8 cellular contexts compared by ENCODE assay signal in the genomic region with DNA sequence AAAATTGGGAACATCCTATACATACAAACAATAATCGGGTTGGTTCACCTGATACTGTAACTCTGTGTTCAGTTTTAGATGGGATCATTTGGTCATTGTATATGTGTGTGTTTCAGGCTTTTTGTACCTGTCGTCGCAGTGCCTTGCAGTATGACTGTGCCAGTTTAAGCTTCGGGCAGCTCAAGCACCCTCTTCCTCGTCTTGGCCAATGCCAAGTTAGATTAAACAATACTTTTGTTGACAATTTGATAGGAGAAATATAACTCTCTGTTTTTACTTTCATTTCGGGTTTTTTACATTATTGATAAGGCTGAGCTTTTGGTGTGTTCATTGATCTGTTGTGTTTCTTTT. TPM values are rescaled to one million over a fixed set of nuclear protein-coding genes. Genes with fewer than 3 reads are reported as not detected.
DNase-seq lines count a peak whose midpoint lies in the region; ATAC-seq and TF ChIP-seq lines count a peak whose summit lies in the region.
"Had no signal": no experiment of that assay in that cellular context is flagged by ENCODE, and none has a peak within 500 bp of the region (broad histone marks: within the 10 kb centered on the region; RNA-seq: fewer than 3 reads in every experiment).

No MANE protein-coding gene starts in this region.

- H3K36me3 ChIP-seq in Karpas-422 (ENCODE audit: insufficient read depth, low read length) (no peaks in the 10 kb centered on the region), right atrium auricular region (no peaks in the 10 kb centered on the region), ovary (no peaks in the 10 kb centered on the region)

- H3K4me1 ChIP-seq in Karpas-422 (ENCODE audit: low read length): peaks cover 43% of the 10 kb centered on the region
- peaks cover 0 to 43% of the 10 kb centered on the region in 2 donors for H3K4me1 ChIP-seq in right atrium auricular region
- H3K4me1 ChIP-seq in ovary (ENCODE audit: insufficient read depth): peaks cover 3% of the 10 kb centered on the region

- H3K4me1 Mint-ChIP-seq in activated CD8-positive, alpha-beta T cell treated with anti-CD3 and anti-CD28 coated beads for 36 hours (ENCODE audit: low read depth): peaks cover 57% of the 10 kb centered on the region

- intact Hi-C loops in activated CD8-positive, alpha-beta T cell treated with anti-CD3 and anti-CD28 coated beads for 36 hours (cut with micrococcal nuclease): loop anchor here (5.0 kb wide), 1 partner anchor 180 kb away; no protein-coding TSS in a partner anchor
- intact Hi-C loops in ovary (cut with DNase I): loop anchor here in 2 of 4 donors (10.0 kb wide), 1 partner anchor 173 kb away; no protein-coding TSS in a partner anchor

- peak overlapping the region; percentile 47 for H3K4me3 Mint-ChIP-seq in activated CD8-positive, alpha-beta T cell treated with anti-CD3 and anti-CD28 coated beads for 36 hours

- no peaks in the 10 kb centered on the region for H3K27me3 Mint-ChIP-seq in activated CD8-positive, alpha-beta T cell treated with anti-CD3 and anti-CD28 coated beads for 36 hours

- H3K36me3 Mint-ChIP-seq in activated CD8-positive, alpha-beta T cell treated with anti-CD3 and anti-CD28 coated beads for 36 hours (ENCODE audit: low read depth): no peaks in the 10 kb centered on the region

- TF ChIP-seq POLR2A in ovary (IDR thresholded peaks at IDR 0.05): no peak

- TF ChIP-seq EP300 in ovary (IDR thresholded peaks at IDR 0.05): no peak

- CTCF ChIA-PET in activated CD8-positive, alpha-beta T cell treated with anti-CD3 and anti-CD28 coated beads for 36 hours (lab: Charles Lee): interaction anchor here (0.8 to 2.6 kb wide), 4 partner anchors 30 to 173 kb away, joined by 3 to 9 read pairs (median 5); a partner anchor contains a TSS

- no peaks in the 10 kb centered on the region for H4K20me1 ChIP-seq in Karpas-422 (ENCODE audit: insufficient read depth, low read depth, low read length)

- 0 out of 2 replicates have a peak overlapping the region, but pooled peaks have one; percentile 15 for H3K9ac ChIP-seq in Karpas-422 (ENCODE audit: low read length)

- no peaks in the 10 kb centered on the region for H3K9me3 Mint-ChIP-seq in activated CD8-positive, alpha-beta T cell treated with anti-CD3 and anti-CD28 coated beads for 36 hours

- H3K27me3 ChIP-seq in Karpas-422 (ENCODE audit: low read length): no peaks in the 10 kb centered on the region
- no peaks in the 10 kb centered on the region for H3K27me3 ChIP-seq in right atrium auricular region
- H3K27me3 ChIP-seq in ovary: no peaks in the 10 kb centered on the region

- H3K27ac Mint-ChIP-seq in activated CD8-positive, alpha-beta T cell treated with anti-CD3 and anti-CD28 coated beads for 36 hours: peak overlapping the region; percentile 83

- H3K4me3 ChIP-seq in Karpas-422 (ENCODE audit: low read length): no peak overlapping the region
- H3K4me3 ChIP-seq in right atrium auricular region: peak overlapping the region in 1 of 2 donors; percentile 17
- no peak overlapping the region for H3K4me3 ChIP-seq in ovary

- TF ChIP-seq CTCF in activated CD8-positive, alpha-beta T cell treated with anti-CD3 and anti-CD28 coated beads for 36 hours (IDR thresholded peaks at IDR 0.05): no peak
- TF ChIP-seq CTCF in right atrium auricular region (IDR thresholded peaks at IDR 0.05) (no peak), ovary (IDR thresholded peaks at IDR 0.05) (no peak)

- DNase-seq in Karpas-422 (no peak), right atrium auricular region (ENCODE audit: low spot score) (no peak), ovary (no peak), GOT3 (lab: John Stamatoyannopoulos, UW) (no peak), NCI-H748 treated with DMSO at 0.1 percent for 48 hours (lab: John Stamatoyannopoulos, UW) (no peak)
- no peak for DNase-seq in activated CD8-positive, alpha-beta T cell treated with anti-CD3 and anti-CD28 coated beads for 36 hours
- DNase-seq in stimulated activated naive CD8-positive, alpha-beta T cell treated with anti-CD3 and anti-CD28 coated beads, Interleukin-15, Interleukin-2, amounts not matched to agents 100 U/mL and 50 U/mL, for 24 hours: no peak
- DNase-seq: NCI-H2029 had no signal

- peak overlapping the region; percentile 73; the same call in 1 of the 2 replicates for H2AFZ ChIP-seq in Karpas-422 (ENCODE audit: low read length)

- H3K9me3 ChIP-seq in Karpas-422 (ENCODE audit: low read length): no peaks in the 10 kb centered on the region
- no peaks in the 10 kb centered on the region for H3K9me3 ChIP-seq in right atrium auricular region
- H3K9me3 ChIP-seq in ovary: no peaks in the 10 kb centered on the region

- H3K9me2 ChIP-seq in Karpas-422 (replicated peaks; ENCODE audit: insufficient read depth, low read length): no peaks in the 10 kb centered on the region

- H3K4me2 ChIP-seq in Karpas-422 (ENCODE audit: low read depth, low read length, poor library complexity, severe bottlenecking): peak overlapping the region; percentile 22

- 23 to 35% (median 27%) methylated on average over 6 of the region's 6 CpGs for WGBS in ovary, 3 donors

- H3K27ac ChIP-seq in Karpas-422 (ENCODE audit: low read length) (no peak overlapping the region), right atrium auricular region (peak overlapping the region; percentile 91 to 92), ovary (no peak overlapping the region)

- POLR2A ChIA-PET in activated CD8-positive, alpha-beta T cell treated with anti-CD3 and anti-CD28 coated beads for 36 hours (lab: Charles Lee): interaction anchor here (1.3 to 1.5 kb wide), 3 partner anchors 36 to 58 kb away, joined by 3 to 5 read pairs (median 3); no protein-coding TSS in a partner anchor

- no peaks in the 10 kb centered on the region for H3K79me2 ChIP-seq in Karpas-422 (ENCODE audit: low read length)

- peak; percentile 2 for ATAC-seq in activated CD8-positive, alpha-beta T cell treated with anti-CD3 and anti-CD28 coated beads for 36 hours
- peak; percentile 3 for ATAC-seq in stimulated activated naive CD8-positive, alpha-beta T cell treated with anti-CD3 and anti-CD28 coated beads, Interleukin-15, Interleukin-2, amounts not matched to agents 100 U/mL and 50 U/mL, for 24 hours

RNA-seq across cellular contexts. Expression of a gene that starts 37.0 kb away (rescaled TPM):
- 34.2 and 35.2 TPM in 2 replicates for total RNA-seq in Karpas-422 (2014; rRNA removed; shearing (Covaris generic); ENCODE audit: low replicate concordance)
- total RNA-seq in activated CD8-positive, alpha-beta T cell treated with anti-CD3 and anti-CD28 coated beads for 36 hours: 10 to 100 TPM; 69.6 to 75.9 TPM
- total RNA-seq in right atrium auricular region (10 to 100 TPM; 29.9 to 31.6 TPM), ovary (10 to 100 TPM; 26.8 to 63.8 (median 56.5) TPM)
- 100 to 1,000 TPM in 1 of 2 donors, 10 to 100 TPM in 1; 26.0 to 113 TPM for polyA plus RNA-seq in ovary

RNA-seq across cellular contexts. Expression of a gene that starts 59.4 kb away (rescaled TPM):
- 29.1 and 31.5 TPM in 2 replicates for total RNA-seq in Karpas-422 (2014; rRNA removed; shearing (Covaris generic); ENCODE audit: low replicate concordance)
- 10 to 100 TPM; 37.1 to 40.7 TPM for total RNA-seq in activated CD8-positive, alpha-beta T cell treated with anti-CD3 and anti-CD28 coated beads for 36 hours
- 10 to 100 TPM; 52.3 to 52.5 TPM for total RNA-seq in right atrium auricular region
- 10 to 100 TPM; 29.4 to 44.2 (median 38.3) TPM for total RNA-seq in ovary
- 10 to 100 TPM; 38.0 to 58.9 TPM for polyA plus RNA-seq in ovary

Comparison
In these comparisons a context has a peak if more than half of its experiments do, and no peak if none do; other contexts are left out.
1. H3K27ac ChIP-seq: peak in right atrium auricular region (2 of 2); none in Karpas-422 (single experiment) and ovary (0 of 2).